In the genomic region with DNA sequence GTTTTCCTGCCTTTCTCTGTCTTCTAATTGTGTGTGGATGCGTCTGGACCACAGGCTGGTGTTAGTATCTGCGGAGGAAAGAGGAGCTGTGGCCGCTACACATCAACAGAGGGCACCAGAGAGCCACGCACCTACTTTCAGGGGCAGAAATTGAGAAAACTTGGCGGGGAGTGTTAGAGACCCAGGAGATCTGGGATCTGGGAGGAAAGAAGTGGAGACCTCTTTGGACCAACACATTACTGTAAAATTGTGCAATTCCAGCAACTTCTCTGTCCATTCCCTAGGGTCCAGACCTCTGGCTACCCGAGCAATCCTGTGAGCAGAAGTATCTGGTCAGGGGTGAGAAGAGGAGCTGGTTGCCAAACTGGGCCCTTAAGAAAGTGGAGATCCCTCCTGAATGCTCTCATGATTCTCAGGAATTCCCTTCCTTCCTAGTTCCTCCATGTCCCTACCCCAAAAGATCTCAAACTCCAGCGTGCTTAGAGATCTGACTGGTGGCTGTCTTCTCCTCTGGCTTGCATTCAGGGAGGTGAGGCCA, we compare ENCODE assay signal across 7 cellular contexts. TPM values are rescaled to one million over a fixed set of nuclear protein-coding genes. Genes with fewer than 3 reads are reported as not detected.
DNase-seq lines count a peak whose midpoint lies in the region; ATAC-seq and TF ChIP-seq lines count a peak whose summit lies in the region.

No MANE protein-coding gene starts in this region.

- no peaks in the 10 kb centered on the region for H3K36me3 ChIP-seq in breast epithelium

- H3K36me3 Mint-ChIP-seq in T-helper 2 cell treated with Interferon-gamma antibody and Interleukin-4, amounts not matched to agents 5 μg/mL and 100 μg/mL, for 36 hours (ENCODE audit: low read depth): no peaks in the 10 kb centered on the region

- peaks cover 47% of the 10 kb centered on the region for H3K27me3 Mint-ChIP-seq in T-helper 2 cell treated with Interferon-gamma antibody and Interleukin-4, amounts not matched to agents 5 μg/mL and 100 μg/mL, for 36 hours (ENCODE audit: low read depth)

- no peak overlapping the region for H3K27ac Mint-ChIP-seq in T-helper 2 cell treated with Interferon-gamma antibody and Interleukin-4, amounts not matched to agents 5 μg/mL and 100 μg/mL, for 36 hours

- no peak for ATAC-seq in HG02981 (IDR thresholded peaks at IDR 0.05; ENCODE audit: unreplicated experiment)

- no peaks in the 10 kb centered on the region for H3K9me3 Mint-ChIP-seq in T-helper 2 cell treated with Interferon-gamma antibody and Interleukin-4, amounts not matched to agents 5 μg/mL and 100 μg/mL, for 36 hours

- no peaks in the 10 kb centered on the region for H3K4me1 ChIP-seq in breast epithelium

- H3K4me3 Mint-ChIP-seq in T-helper 2 cell treated with Interferon-gamma antibody and Interleukin-4, amounts not matched to agents 5 μg/mL and 100 μg/mL, for 36 hours: no peak overlapping the region

- intact Hi-C loops in breast epithelium (cut with DNase I; ENCODE audit: low total_unique reads): loop anchor here (5.0 to 10.0 kb wide), 2 partner anchors 45 to 123 kb away; no protein-coding TSS in a partner anchor

- DNase-seq in GM03348 (ENCODE audit: low spot score): peak; percentile 81
- no peak for DNase-seq in LNCaP clone FGC (ENCODE audit: low read depth)
- peak; percentile 14 for DNase-seq in T-helper 2 cell treated with Interferon-gamma antibody and Interleukin-4, amounts not matched to agents 5 μg/mL and 100 μg/mL, for 36 hours (ENCODE audit: low spot score)
- DNase-seq in breast epithelium (ENCODE audit: low spot score in 2 of 2): peak in 1 of 2 donors; percentile 63
- DNase-seq in kidney tubule cell (ENCODE audit: low spot score): peak; percentile 76
- DNase-seq in stimulated activated CD4-positive, alpha-beta T cell treated with anti-CD3 and anti-CD28 coated beads, Interleukin-2, amount 100 ng/mL, for 4 hours (ENCODE audit: low read depth): peak; percentile 6

- H3K9me3 ChIP-seq in breast epithelium: no peaks in the 10 kb centered on the region

- H3K27me3 ChIP-seq in breast epithelium: no peaks in the 10 kb centered on the region

- TF ChIP-seq CTCF in LNCaP clone FGC (IDR thresholded peaks at IDR 0.05; ENCODE audit: control insufficient read depth, extremely low read depth, insufficient read depth) (peak; percentile 96), breast epithelium (IDR thresholded peaks at IDR 0.05) (peak; percentile 81 to 92 (median 83))

- TF ChIP-seq POLR2A in breast epithelium (IDR thresholded peaks at IDR 0.05): no peak

- no peak overlapping the region for H3K4me3 ChIP-seq in LNCaP clone FGC (ENCODE audit: low read depth, low read length)
- no peak overlapping the region for H3K4me3 ChIP-seq in breast epithelium

- H3K4me1 Mint-ChIP-seq in T-helper 2 cell treated with Interferon-gamma antibody and Interleukin-4, amounts not matched to agents 5 μg/mL and 100 μg/mL, for 36 hours (ENCODE audit: low read depth): peaks cover 3% of the 10 kb centered on the region

- H3K27ac ChIP-seq in breast epithelium: peak overlapping the region; percentile 91 to 98

RNA-seq across cellular contexts. Expression of a gene that starts 1.3 kb away (rescaled TPM):
- total RNA-seq in breast epithelium: 10 to 100 TPM; 26.1 to 55.5 (median 34.1) TPM
